21 cellular contexts compared by ENCODE assay signal in genomic region chr14:99535448-99535847, GRCh38. TPM values are rescaled to one million over a fixed set of nuclear protein-coding genes. Genes with fewer than 3 reads are reported as not detected.
DNase-seq lines count a peak whose midpoint lies in the region; ATAC-seq and TF ChIP-seq lines count a peak whose summit lies in the region.
"Had no signal": no experiment of that assay in that cellular context is flagged by ENCODE, and none has a peak within 500 bp of the region (broad histone marks: within the 10 kb centered on the region; RNA-seq: fewer than 3 reads in every experiment).

No MANE protein-coding gene starts in this region.

- TF ChIP-seq CTCF in SK-N-SH (IDR thresholded peaks at IDR 0.05) (no peak), esophagus muscularis mucosa (IDR thresholded peaks at IDR 0.05) (no peak), transverse colon (IDR thresholded peaks at IDR 0.05) (no peak)

- H3K9me3 ChIP-seq in SK-N-SH (no peaks in the 10 kb centered on the region), esophagus muscularis mucosa (no peaks in the 10 kb centered on the region), neuronal stem cell (replicated peaks in 1 of 2; ENCODE audit: control insufficient read depth in 2 of 2, insufficient read depth in 1 of 2, low read depth in 1 of 2, low read length in 2 of 2) (no peaks in the 10 kb centered on the region), transverse colon (no peaks in the 10 kb centered on the region)
- H3K9me3 ChIP-seq: BE2C had no signal

- peaks cover 79% of the 10 kb centered on the region for H3K79me2 ChIP-seq in SK-N-SH (ENCODE audit: insufficient read depth)

- no peak overlapping the region for H4K8ac ChIP-seq in neuronal stem cell (ENCODE audit: low read depth, low read length)

- H3K4me1 ChIP-seq in SK-N-SH (ENCODE audit: control insufficient read depth in 1 of 2, insufficient read depth in 2 of 2, low read depth in 1 of 2, low read length in 1 of 2) (peaks cover 40 to 50% of the 10 kb centered on the region in 2 experiments; a peak in 3 of 4 replicates), esophagus muscularis mucosa (peaks cover 52 to 88% (median 84%) of the 10 kb centered on the region in 4 donors), neuronal stem cell (ENCODE audit: control insufficient read depth in 2 of 2, insufficient read depth in 1 of 2, low read depth in 1 of 2, low read length in 2 of 2) (peaks cover 61 to 66% of the 10 kb centered on the region in 2 donors), transverse colon (peaks cover 3 to 45% (median 20%) of the 10 kb centered on the region in 4 donors)

- intact Hi-C loops in esophagus muscularis mucosa (cut with DNase I) (no loop called here), transverse colon (cut with DNase I; ENCODE audit: low total_unique reads) (no loop called here)

- peak overlapping the region; percentile 64 for H2BK120ac ChIP-seq in neuronal stem cell (ENCODE audit: low read depth, low read length)

- CTCF ChIA-PET in SK-N-SH (lab: Yijun Ruan, JAX): interaction anchor here (1.0 to 1.9 kb wide), 4 partner anchors 11 to 271 kb away, joined by 3 to 5 read pairs (median 4); no protein-coding TSS in a partner anchor

- peak overlapping the region; percentile 22 for H3K14ac ChIP-seq in neuronal stem cell (ENCODE audit: low read length)

- H4K91ac ChIP-seq in neuronal stem cell (ENCODE audit: low read depth, low read length, poor library complexity): peak overlapping the region; percentile 28

- no peak for TF ChIP-seq RAD21 in SK-N-SH (IDR thresholded peaks at IDR 0.05; ENCODE audit: low read length)

- peaks cover 4% of the 10 kb centered on the region for H3F3A ChIP-seq in SK-N-SH (replicated peaks; ENCODE audit: insufficient read depth)

- H3K79me1 ChIP-seq in neuronal stem cell (ENCODE audit: low read depth, low read length): peaks cover 8% of the 10 kb centered on the region

- TF ChIP-seq EP300 in SK-N-SH (IDR thresholded peaks at IDR 0.05; ENCODE audit: borderline replicate concordance in 1 of 2, low read depth in 1 of 2, low read length in 1 of 2) (no peak), esophagus muscularis mucosa (IDR thresholded peaks at IDR 0.05) (no peak), transverse colon (IDR thresholded peaks at IDR 0.05; ENCODE audit: low read depth) (no peak)

- H3K27me3 ChIP-seq in SK-N-SH (ENCODE audit: insufficient read depth) (no peaks in the 10 kb centered on the region), esophagus muscularis mucosa (no peaks in the 10 kb centered on the region), neuronal stem cell (ENCODE audit: control insufficient read depth in 3 of 3, insufficient read depth in 3 of 3, low read depth in 1 of 3, low read length in 3 of 3) (no peaks in the 10 kb centered on the region), transverse colon (no peaks in the 10 kb centered on the region)
- H3K27me3 ChIP-seq: BE2C had no signal

- H4K20me1 ChIP-seq in SK-N-SH (ENCODE audit: insufficient read depth): no peaks in the 10 kb centered on the region

- H3K27ac ChIP-seq in SK-N-SH (ENCODE audit: low read depth in 2 of 2, low read length in 1 of 2) (peak overlapping the region in 1 of 2 experiments; percentile 56; a peak in 2 of 4 replicates), esophagus muscularis mucosa (replicated peaks in 1 of 4) (peak overlapping the region; percentile 75 to 82 (median 82)), neuronal stem cell (replicated peaks; ENCODE audit: low read length) (no peak overlapping the region), transverse colon (peak overlapping the region in 3 of 4 donors; percentile 54 to 85 (median 70))
- H3K27ac ChIP-seq: 22Rv1 had no signal

- peak overlapping the region; percentile 96 for H2BK15ac ChIP-seq in neuronal stem cell (ENCODE audit: low read length)

- H2BK12ac ChIP-seq in neuronal stem cell (ENCODE audit: low read length): peak overlapping the region; percentile 91

- TF ChIP-seq POLR2A in esophagus muscularis mucosa (IDR thresholded peaks at IDR 0.05; ENCODE audit: low read depth) (no peak), transverse colon (IDR thresholded peaks at IDR 0.05) (no peak), erythroblast (IDR thresholded peaks at IDR 0.05; ENCODE audit: low read length) (no peak)

- H3K9me2 ChIP-seq in SK-N-SH: no peaks in the 10 kb centered on the region

- H3K36me3 ChIP-seq in SK-N-SH (replicated peaks in 1 of 2; ENCODE audit: control insufficient read depth in 1 of 2, insufficient read depth in 2 of 2, low read length in 1 of 2) (no peaks in the 10 kb centered on the region), esophagus muscularis mucosa (no peaks in the 10 kb centered on the region), neuronal stem cell (replicated peaks in 1 of 2; ENCODE audit: control insufficient read depth in 2 of 2, insufficient read depth in 2 of 2, low read length in 2 of 2) (no peaks in the 10 kb centered on the region), transverse colon (no peaks in the 10 kb centered on the region)

- no peak for ATAC-seq in SK-N-SH treated with all-trans-retinoic acid at 6 μM for 48 hours
- no peak for ATAC-seq in HG02759 (IDR thresholded peaks at IDR 0.05; ENCODE audit: unreplicated experiment)
- ATAC-seq: CD8-positive, alpha-beta T cell; GM12878 had no signal

- peak overlapping the region; percentile 95 for H3K18ac ChIP-seq in neuronal stem cell (ENCODE audit: low read length)

- H2AK5ac ChIP-seq in neuronal stem cell (ENCODE audit: low read depth, low read length): peak overlapping the region; percentile 98

- 100% methylated on average over 1 of the region's 8 CpGs for WGBS in SK-N-SH (ENCODE audit: low lambda C conversion rate)
- WGBS in esophagus muscularis mucosa: 61% methylated on average over 5 of the region's 8 CpGs
- no CpG with 5 or more reads among the region's 8 CpGs for WGBS in neuronal stem cell (ENCODE audit: extremely low coverage in 2 of 2, insufficient read length in 2 of 2, insufficient replicate concordance in 1 of 2), 2 donors
- 75% methylated on average over 8 of the region's 8 CpGs; no CpG with 5 or more reads in 1 of the 2 donors for WGBS in transverse colon (ENCODE audit: low coverage in 1 of 2), 2 donors

- H3K4ac ChIP-seq in neuronal stem cell (ENCODE audit: low read length): no peak overlapping the region

- peak overlapping the region; percentile 16 for H3K23ac ChIP-seq in neuronal stem cell (ENCODE audit: low read depth, low read length, poor library complexity)

- no peak for DNase-seq in SK-N-SH
- DNase-seq in esophagus muscularis mucosa (ENCODE audit: extremely low spot score): no peak
- no peak for DNase-seq in neuronal stem cell (ENCODE audit: low spot score)
- DNase-seq in transverse colon: no peak
- no peak for DNase-seq in erythroblast (lab: John Stamatoyannopoulos, UW)
- DNase-seq in activated CD8-positive, alpha-beta memory T cell treated with anti-CD3 and anti-CD28 coated beads for 24 hours: no peak
- DNase-seq: BE2C; CD8-positive, alpha-beta T cell; DND-41; GDM1; H7; NCI-H1092; NCI-H146; NCI-H2081; NCI-H510A treated with DMSO at 0.1 percent for 48 hours; NCI-H82; SHP77 had no signal

- H3K4me3 ChIP-seq in SK-N-SH (ENCODE audit: low read depth in 2 of 2, low read length in 1 of 2): no peak overlapping the region
- H3K4me3 ChIP-seq in esophagus muscularis mucosa: no peak overlapping the region
- no peak overlapping the region for H3K4me3 ChIP-seq in neuronal stem cell (ENCODE audit: low read length in 2 of 2)
- no peak overlapping the region for H3K4me3 ChIP-seq in transverse colon
- H3K4me3 ChIP-seq: GM12878 had no signal

- H2AFZ ChIP-seq in SK-N-SH (ENCODE audit: low read depth): no peak overlapping the region
- H2AFZ ChIP-seq in neuronal stem cell (ENCODE audit: low read length): no peak overlapping the region

- peak overlapping the region; percentile 2 for H2BK5ac ChIP-seq in neuronal stem cell (ENCODE audit: low read length)

- in situ Hi-C loops in transverse colon (cut with MboI; ENCODE audit: low pct_ligation_motif_present in 1 of 4, low pct_unique_long_range_greater_than_20kb in 1 of 4, low sequenced_read_pairs in 3 of 4): loop anchor here in 1 of 4 donors (25.0 kb wide), 1 partner anchor 352 kb away; no protein-coding TSS in a partner anchor

- H3K9ac ChIP-seq in SK-N-SH (no peak overlapping the region), neuronal stem cell (ENCODE audit: low read depth, low read length, poor library complexity) (peak overlapping the region; percentile 44)

- peak overlapping the region; percentile 55; the same call in 1 of the 2 replicates for H3K4me2 ChIP-seq in SK-N-SH
- no peak overlapping the region for H3K4me2 ChIP-seq in neuronal stem cell (ENCODE audit: insufficient read depth, low read length, poor library complexity, severe bottlenecking)

- POLR2A ChIA-PET in SK-N-SH (lab: Yijun Ruan, JAX): interaction anchor here (2.3 kb wide), 1 partner anchor 11 kb away, joined by 6 read pairs; no protein-coding TSS in a partner anchor

TF ChIP-seq in SK-N-SH treated with all-trans-retinoic acid at 6 μM for 48 hours, 23 proteins besides CTCF, POLR2A, EP300 and RAD21:
- TF ChIP-seq CSDC2 (CRISPR knock-in tag; IDR thresholded peaks at IDR 0.05) (no peak), ISL1 (CRISPR knock-in tag; IDR thresholded peaks at IDR 0.05) (no peak), TOX (CRISPR knock-in tag; IDR thresholded peaks at IDR 0.05; ENCODE audit: borderline replicate concordance) (no peak), ZNF565 (CRISPR knock-in tag; conservative IDR thresholded peaks at IDR 0.05; ENCODE audit: low read depth) (no peak), SNAI2 (CRISPR knock-in tag; IDR thresholded peaks at IDR 0.05) (no peak)

RNA-seq across cellular contexts. Expression of gene CCNK, which starts 54.2 kb away (rescaled TPM):
- 9.0 and 14.6 TPM in 2 replicates for polyA plus RNA-seq in SK-N-SH (2012; rRNA removed)
- polyA plus RNA-seq in SK-N-SH (2012; cell fraction: cytosol; rRNA removed): 18.4 and 19.4 TPM in 2 replicates
- 14.2 and 23.0 TPM in 2 replicates for polyA plus RNA-seq in SK-N-SH (2012; cell fraction: nucleus; rRNA removed)
- total RNA-seq in esophagus muscularis mucosa (10 to 100 TPM; 10.4 to 21.2 (median 16.5) TPM), transverse colon (10 to 100 TPM; 14.5 to 42.6 (median 31.3) TPM)
- polyA plus RNA-seq in neuronal stem cell (2013, experiment 1 of 2): 65.7 TPM
- 63.4 TPM for polyA plus RNA-seq in neuronal stem cell (2013, experiment 2 of 2)

RNA-seq across cellular contexts. Expression of gene SETD3, which starts 54.8 kb away (rescaled TPM):
- 19.1 and 22.7 TPM in 2 replicates for polyA plus RNA-seq in SK-N-SH (2012; rRNA removed)
- 24.4 and 28.7 TPM in 2 replicates for polyA plus RNA-seq in SK-N-SH (2012; cell fraction: cytosol; rRNA removed)
- 8.5 and 14.9 TPM in 2 replicates for polyA plus RNA-seq in SK-N-SH (2012; cell fraction: nucleus; rRNA removed)
- total RNA-seq in esophagus muscularis mucosa: 100 to 1,000 TPM; 135 to 170 (median 148) TPM
- polyA plus RNA-seq in neuronal stem cell (2013, experiment 1 of 2): 31.6 TPM
- 33.6 TPM for polyA plus RNA-seq in neuronal stem cell (2013, experiment 2 of 2)
- total RNA-seq in transverse colon: 100 to 1,000 TPM in 1 of 4 donors, 10 to 100 TPM in 3; 50.1 to 224 (median 68.8) TPM
